ENCODE assay signal across 8 cellular contexts in genomic region chr1:153922076-153922837, GRCh38. TPM values are rescaled to one million over a fixed set of nuclear protein-coding genes. Genes with fewer than 3 reads are reported as not detected.
DNase-seq lines count a peak whose midpoint lies in the region; ATAC-seq and TF ChIP-seq lines count a peak whose summit lies in the region.

No MANE protein-coding gene starts in this region.

- H3K9me3 ChIP-seq in SJSA1 (replicated peaks) (no peaks in the 10 kb centered on the region), body of pancreas (no peaks in the 10 kb centered on the region)

- ATAC-seq in GM19463 (IDR thresholded peaks at IDR 0.05; ENCODE audit: unreplicated experiment) (peak; percentile 26), HG03558 (IDR thresholded peaks at IDR 0.05; ENCODE audit: extremely low read depth, unreplicated experiment) (peak; percentile 8), body of pancreas (peak; percentile 45)

- DNase-seq in GM03348 (ENCODE audit: low spot score) (peak; percentile 58), SJSA1 (ENCODE audit: low read depth in 1 of 2, low spot score in 2 of 2) (peak; percentile 31 to 49), body of pancreas (peak in 1 of 4 donors; percentile 30), kidney tubule cell (ENCODE audit: low spot score) (peak; percentile 13), cortex of kidney (lab: John Stamatoyannopoulos, UW) (no peak)
- peak; percentile 52 to 56 for DNase-seq in stimulated activated CD4-positive, alpha-beta T cell treated with anti-CD3 and anti-CD28 coated beads, Interleukin-2, amount 100 ng/mL, for 48 hours

- intact Hi-C loops in body of pancreas (cut with DNase I): no loop called here

- TF ChIP-seq CTCF in body of pancreas (IDR thresholded peaks at IDR 0.05): peak in 3 of 7 experiments; percentile 12 to 26 (median 26)

- WGBS in body of pancreas, 2 donors: 0 to 1% methylated on average over 33 to 39 of the region's 68 CpGs

- H3K27me3 ChIP-seq in SJSA1 (replicated peaks) (no peaks in the 10 kb centered on the region), body of pancreas (no peaks in the 10 kb centered on the region)

- peaks cover 4% of the 10 kb centered on the region for H3K36me3 ChIP-seq in SJSA1
- no peaks in the 10 kb centered on the region for H3K36me3 ChIP-seq in body of pancreas (replicated peaks in 1 of 2; ENCODE audit: insufficient read depth in 1 of 2, low read depth in 2 of 2)

- peaks cover 22% of the 10 kb centered on the region for H3K4me1 ChIP-seq in SJSA1 (replicated peaks)
- peaks cover 38% of the 10 kb centered on the region for H3K4me1 ChIP-seq in body of pancreas

- TF ChIP-seq POLR2A in body of pancreas (IDR thresholded peaks at IDR 0.05): no peak

- H3K27ac ChIP-seq in SJSA1 (no peak overlapping the region), body of pancreas (peak overlapping the region; percentile 70 to 90 (median 82))

- peak overlapping the region; percentile 48 for H3K4me3 ChIP-seq in SJSA1
- H3K4me3 ChIP-seq in body of pancreas: peak overlapping the region; percentile 80 to 99

RNA-seq across cellular contexts. Expression of gene GATAD2B, which starts 0.5 kb away (rescaled TPM):
- 3.7 and 4.6 TPM in 2 replicates for total RNA-seq in SJSA1 (2014; rRNA removed; shearing (Covaris generic))
- total RNA-seq in body of pancreas: 10 to 100 TPM in 1 of 2 donors, 1 to 10 TPM in 1; 7.8 to 12.5 TPM

RNA-seq across cellular contexts. Expression of gene DENND4B, which starts 24.3 kb away (rescaled TPM):
- total RNA-seq in SJSA1 (2014; rRNA removed; shearing (Covaris generic)): 3.9 and 12.6 TPM in 2 replicates
- total RNA-seq in body of pancreas: 10 to 100 TPM; 33.2 to 54.7 TPM

RNA-seq across cellular contexts. Expression of gene CRTC2, which starts 36.2 kb away (rescaled TPM):
- 10.0 and 10.3 TPM in 2 replicates for total RNA-seq in SJSA1 (2014; rRNA removed; shearing (Covaris generic))
- 10 to 100 TPM; 15.2 to 15.8 TPM for total RNA-seq in body of pancreas

RNA-seq across cellular contexts. Expression of gene SLC39A1, which starts 41.1 kb away (rescaled TPM):
- 141 and 153 TPM in 2 replicates for total RNA-seq in SJSA1 (2014; rRNA removed; shearing (Covaris generic))
- 10 to 100 TPM; 30.7 to 35.5 TPM for total RNA-seq in body of pancreas

RNA-seq across cellular contexts. Expression of gene CREB3L4, which starts 45.4 kb away (rescaled TPM):
- 3.2 and 4.0 TPM in 2 replicates for total RNA-seq in SJSA1 (2014; rRNA removed; shearing (Covaris generic))
- total RNA-seq in body of pancreas: 10 to 100 TPM in 1 of 2 donors, under 1 TPM in 1; 0.66 to 14.0 TPM
